ENCODE assay signal across 1 cellular context in the genomic region with DNA sequence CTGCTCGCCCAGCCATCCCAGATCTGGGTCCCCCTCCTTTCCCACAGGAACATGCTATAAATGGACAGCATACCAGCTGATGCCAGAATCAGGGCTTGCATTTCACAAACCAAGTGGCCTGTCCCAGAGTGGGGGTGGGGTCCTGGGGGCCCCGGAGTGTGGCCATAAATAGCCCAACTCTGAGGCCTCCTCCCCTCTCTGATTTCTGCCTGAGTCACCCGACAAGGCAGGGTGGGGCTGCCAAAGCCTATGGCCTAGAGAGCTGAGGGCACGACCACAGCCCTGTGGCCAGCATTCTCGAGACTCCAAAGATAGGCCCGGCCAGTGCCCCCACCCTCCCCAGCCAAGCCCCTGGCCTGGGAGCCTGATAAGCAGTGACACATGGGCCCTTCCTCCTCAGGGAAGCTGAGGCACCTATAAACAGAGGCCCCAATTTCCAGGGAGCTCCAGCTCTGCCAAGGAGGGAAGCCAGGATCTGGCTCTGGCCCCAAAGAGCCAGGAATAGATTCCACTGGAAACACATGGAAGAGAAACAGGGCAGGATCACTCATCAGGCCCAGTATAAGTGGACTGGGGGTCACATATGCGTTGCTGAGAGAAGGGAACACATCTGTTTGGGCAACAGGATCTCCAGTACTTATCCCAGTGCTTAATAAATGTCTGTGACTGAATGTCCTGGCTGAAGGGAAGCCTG.
TF ChIP-seq lines count a peak whose summit lies in the region.

No MANE protein-coding gene starts in this region.

TF ChIP-seq in IMR-90, 13 proteins besides CTCF, POLR2A, EP300 and RAD21:
- TF ChIP-seq MAZ (IDR thresholded peaks at IDR 0.05; ENCODE audit: borderline replicate concordance, low read depth, low read length) (peak; percentile 68), SMC3 (IDR thresholded peaks at IDR 0.05; ENCODE audit: low read depth, low read length) (no peak), RCOR1 (IDR thresholded peaks at IDR 0.05; ENCODE audit: insufficient replicate concordance, low read length) (no peak), BHLHE40 (IDR thresholded peaks at IDR 0.05; ENCODE audit: low read depth, low read length) (peak; percentile 54; the same call in 1 of the 2 replicates), FOS (IDR thresholded peaks at IDR 0.05; ENCODE audit: low read depth, low read length) (0 out of 2 replicates have a peak, but pooled peaks have one; percentile 14), CHD1 (IDR thresholded peaks at IDR 0.05; ENCODE audit: low read depth, low read length) (no peak), NFE2L2 (IDR thresholded peaks at IDR 0.05; ENCODE audit: low read depth, low read length) (peak; percentile 19; the same call in 1 of the 2 replicates)
